20 cellular contexts compared by ENCODE assay signal in genomic region chr5:39091940-39092580, GRCh38.
"Had no signal": no experiment of that assay in that cellular context is flagged by ENCODE, and none has a peak within 500 bp of the region (broad histone marks: within the 10 kb centered on the region; RNA-seq: fewer than 3 reads in every experiment).

No MANE protein-coding gene starts in this region.

- H3K27me3 ChIP-seq: adrenal gland, body of pancreas, dorsolateral prefrontal cortex, testis, upper lobe of right lung had no signal

- H3K4me3 Mint-ChIP-seq: naive thymus-derived CD8-positive, alpha-beta T cell; stimulated activated naive CD8-positive, alpha-beta T cell treated with anti-CD3 and anti-CD28 coated beads, Interleukin-15, Interleukin-2, amounts not matched to agents 100 ng/mL and 50 ng/mL, for 24 hours; T-helper 17 cell; WTC11 had no signal

- DNase-seq: activated CD4-positive, alpha-beta T cell treated with anti-CD3 and anti-CD28 coated beads for 48 hours; activated naive CD4-positive, alpha-beta T cell treated with anti-CD3 and anti-CD28 coated beads, Interleukin-2, amount 50 U/mL, for 16 hours; adrenal gland; body of pancreas; dorsolateral prefrontal cortex; esophagus squamous epithelium; left colon; mucosa of descending colon; naive thymus-derived CD8-positive, alpha-beta T cell; occipital lobe; stimulated activated CD4-positive, alpha-beta T cell treated with anti-CD3 and anti-CD28 coated beads, Interleukin-15, amount 100 ng/mL, for 24 hours; stimulated activated CD4-positive, alpha-beta T cell treated with anti-CD3 and anti-CD28 coated beads, Interleukin-4, amount 100 ng/mL, for 24 hours; T-helper 17 cell; testis; upper lobe of right lung had no signal

- ATAC-seq: body of pancreas; left colon; naive thymus-derived CD8-positive, alpha-beta T cell; T-helper 17 cell; upper lobe of right lung; WTC11 had no signal

- H3K9me3 ChIP-seq: adrenal gland, body of pancreas, mucosa of descending colon, testis, upper lobe of right lung had no signal

- H3K36me3 Mint-ChIP-seq: naive thymus-derived CD8-positive, alpha-beta T cell; WTC11 had no signal

- FAIRE-seq: endometrium had no signal

- H3K36me3 ChIP-seq: adrenal gland, esophagus squamous epithelium, upper lobe of right lung had no signal

- H3K27ac ChIP-seq: adrenal gland, body of pancreas, dorsolateral prefrontal cortex, esophagus squamous epithelium, testis, upper lobe of right lung had no signal

- H3K4me3 ChIP-seq: adrenal gland, body of pancreas, dorsolateral prefrontal cortex, esophagus squamous epithelium, lung, mucosa of descending colon, testis, upper lobe of right lung had no signal

- H3K27ac Mint-ChIP-seq: activated T-helper 2 cell treated with anti-CD3 and anti-CD28 coated beads, Interferon-gamma antibody, Interleukin-2, Interleukin-4, amounts not matched to agents 10 μg/mL and 5 μg/mL and 100 μg/mL, durations not matched to agents 14 hours and 24 hours and 36 hours; stimulated activated naive CD8-positive, alpha-beta T cell treated with anti-CD3 and anti-CD28 coated beads, Interleukin-15, Interleukin-2, amounts not matched to agents 100 ng/mL and 50 ng/mL, for 24 hours; T-helper 17 cell; WTC11 had no signal

- H3K4me1 ChIP-seq: adrenal gland, body of pancreas, testis, upper lobe of right lung had no signal

- H3K9me3 Mint-ChIP-seq: naive thymus-derived CD8-positive, alpha-beta T cell; stimulated activated naive CD8-positive, alpha-beta T cell treated with anti-CD3 and anti-CD28 coated beads, Interleukin-15, Interleukin-2, amounts not matched to agents 100 ng/mL and 50 ng/mL, for 24 hours had no signal
